Comparison of ENCODE assay signal across 20 cellular contexts in genomic region chr2:241931084-241931975, GRCh38.
DNase-seq lines count a peak whose midpoint lies in the region; ATAC-seq and TF ChIP-seq lines count a peak whose summit lies in the region.
"Had no signal": no experiment of that assay in that cellular context is flagged by ENCODE, and none has a peak within 500 bp of the region (broad histone marks: within the 10 kb centered on the region; RNA-seq: fewer than 3 reads in every experiment).

No MANE protein-coding gene starts in this region.

- H3K23ac ChIP-seq in H9 (ENCODE audit: insufficient read length, low read depth, low read length), result no peak overlapping the region

- H3K27ac Mint-ChIP-seq in H9, result no peak overlapping the region; a peak in 1 of 7 replicates
- H3K27ac Mint-ChIP-seq: HFFc6 had no signal

- no peak overlapping the region for H2BK15ac ChIP-seq in H9 (ENCODE audit: low read depth, low read length)

- H3K27ac ChIP-seq in H9 (ENCODE audit: insufficient read length, low read depth, low read length) (no peak overlapping the region), thyroid gland (peak overlapping the region; percentile 92 to 97 (median 97))

- no CpG with 5 or more reads among the region's 30 CpGs for WGBS in H9 (ENCODE audit: extremely low coverage, insufficient read length, low lambda C conversion rate)
- 94 to 95% methylated on average over 26 to 30 of the region's 30 CpGs for WGBS in thyroid gland, 2 donors

- no peaks in the 10 kb centered on the region for H3K79me2 ChIP-seq in H9 (ENCODE audit: insufficient read depth, low read length)

- H3K9me3 ChIP-seq in H9 (ENCODE audit: control insufficient read depth, low read depth, low read length), result peaks cover 3% of the 10 kb centered on the region
- no peaks in the 10 kb centered on the region for H3K9me3 ChIP-seq in thyroid gland
- H3K9me3 ChIP-seq: MG63 had no signal

- H3K27me3 ChIP-seq in H9 (ENCODE audit: insufficient read depth, low read length) (no peaks in the 10 kb centered on the region), thyroid gland (no peaks in the 10 kb centered on the region)
- H3K27me3 ChIP-seq: MG63 had no signal

- no peak overlapping the region for H3K4me2 ChIP-seq in H9 (ENCODE audit: insufficient read depth, insufficient read length, low read length)

- H2AK5ac ChIP-seq in H9 (ENCODE audit: insufficient read length, low read length), result no peak overlapping the region

- TF ChIP-seq CTCF in H9 (conservative IDR thresholded peaks at IDR 0.05) (no peak), thyroid gland (IDR thresholded peaks at IDR 0.05) (no peak)

- no peak for TF ChIP-seq POLR2A in thyroid gland (IDR thresholded peaks at IDR 0.05)

- no peak overlapping the region for H3T11ph ChIP-seq in H9 (ENCODE audit: low read length)

- no peak overlapping the region for H3K4me3 ChIP-seq in thyroid gland (replicated peaks in 1 of 3)
- H3K4me3 ChIP-seq: MG63 had no signal

- H2BK5ac ChIP-seq in H9 (ENCODE audit: insufficient read length, low read length), result no peak overlapping the region

- H3K4me1 ChIP-seq in H9 (ENCODE audit: insufficient read depth, low read length), result no peaks in the 10 kb centered on the region
- H3K4me1 ChIP-seq in thyroid gland, result peaks cover 29 to 31% of the 10 kb centered on the region in 2 donors

- no peak overlapping the region for H2BK120ac ChIP-seq in H9 (ENCODE audit: low read depth, low read length, poor library complexity, severe bottlenecking)

- DNase-seq in activated effector memory CD4-positive, alpha-beta T cell treated with anti-CD3 and anti-CD28 coated beads, Interleukin-2, amount 50 U/mL, for 16 hours, result peak; percentile 33
- DNase-seq in activated effector memory CD4-positive, alpha-beta T cell treated with Interleukin-2 at 50 U/mL for 16 hours, result no peak
- DNase-seq in H9 (peak; percentile 23), left lobe of liver (ENCODE audit: low spot score) (peak; percentile 42), thyroid gland (no peak), HuH-7.5 (ENCODE audit: low spot score) (no peak), glomerular visceral epithelial cell (ENCODE audit: extremely low spot score) (no peak), NCI-H2171 treated with DMSO at 0.1 percent for 48 hours (lab: John Stamatoyannopoulos, UW) (no peak)
- DNase-seq: AML-193, H7, HFFc6, Karpas-422, MG63, NCI-H1417, NCI-H1694 treated with DMSO at 0.1 percent for 48 hours, NCI-H2081 treated with DMSO at 0.1 percent for 48 hours, NCI-H446 treated with DMSO at 0.1 percent for 48 hours, NCI-H526 treated with DMSO at 0.1 percent for 48 hours, OCI-M1, SHP77 treated with DMSO at 0.1 percent for 48 hours had no signal

- H3K4ac ChIP-seq in H9 (ENCODE audit: low read depth, low read length), result no peak overlapping the region

- no peak overlapping the region for H3K4me3 Mint-ChIP-seq in H9
- H3K4me3 Mint-ChIP-seq: HFFc6 had no signal

- no peaks in the 10 kb centered on the region for H3K23me2 ChIP-seq in H9 (ENCODE audit: insufficient read length, low read depth, low read length, poor library complexity, severe bottlenecking)

- H3K36me3 Mint-ChIP-seq in H9 (ENCODE audit: insufficient read depth in 1 of 3, low read depth in 3 of 3), result peaks cover 7 to 10% (median 7%) of the 10 kb centered on the region in 3 experiments; a peak in 4 of 7 replicates

- no peak overlapping the region for H2BK20ac ChIP-seq in H9 (ENCODE audit: low read depth, low read length, poor library complexity, severe bottlenecking)

- no peak overlapping the region for H2BK12ac ChIP-seq in H9 (ENCODE audit: insufficient read length, low read depth, low read length)

- H4K91ac ChIP-seq in H9 (ENCODE audit: insufficient read length, low read depth, low read length), result no peak overlapping the region

- H3K79me1 ChIP-seq in H9 (ENCODE audit: insufficient read depth, low read depth, low read length, poor library complexity, severe bottlenecking), result no peaks in the 10 kb centered on the region

- no peaks in the 10 kb centered on the region for H3K36me3 ChIP-seq in thyroid gland
- H3K36me3 ChIP-seq: MG63 had no signal

- H4K20me1 ChIP-seq in H9 (ENCODE audit: control insufficient read depth, insufficient read depth, insufficient read length), result no peaks in the 10 kb centered on the region

- no peak overlapping the region for H3K18ac ChIP-seq in H9 (ENCODE audit: insufficient read length, low read depth, low read length)

- peaks cover 8 to 9% of the 10 kb centered on the region in 2 experiments; a peak in 3 of 4 replicates for H3K4me1 Mint-ChIP-seq in H9

- H3K14ac ChIP-seq in H9 (ENCODE audit: insufficient read depth, low read length), result peak overlapping the region; percentile 17; the same call in 1 of the 2 replicates

- H3K9ac ChIP-seq in H9 (ENCODE audit: extremely low read depth, insufficient read length, low read length), result no peak overlapping the region

- no peak overlapping the region for H4K5ac ChIP-seq in H9 (ENCODE audit: insufficient read length, low read depth, low read length)

- intact Hi-C loops in thyroid gland (cut with DNase I), result no loop called here

- no peak overlapping the region for H2AFZ ChIP-seq in H9 (ENCODE audit: low read length)

- no peak overlapping the region for H3K56ac ChIP-seq in H9 (ENCODE audit: insufficient read length, low read depth, low read length)

- ATAC-seq in left lobe of liver, result no peak

- H3K9me3 Mint-ChIP-seq in H9, result peaks cover 9 to 11% of the 10 kb centered on the region in 2 experiments

- no peak overlapping the region for H4K8ac ChIP-seq in H9 (replicated peaks; ENCODE audit: insufficient read length, low read depth, low read length)

- no peaks in the 10 kb centered on the region; the same call in none of the 2 replicates for H3K27me3 Mint-ChIP-seq in H9 (ENCODE audit: low read depth)

Comparison
In these comparisons a context has a peak if more than half of its experiments do, and no peak if none do; other contexts are left out.
1. DNase-seq: peak in activated effector memory CD4-positive, alpha-beta T cell treated with anti-CD3 and anti-CD28 coated beads, Interleukin-2, amount 50 U/mL, for 16 hours (single experiment), H9 (single experiment) and left lobe of liver (single experiment); none in activated effector memory CD4-positive, alpha-beta T cell treated with Interleukin-2 at 50 U/mL for 16 hours (single experiment), thyroid gland (0 of 2), HuH-7.5 (single experiment), glomerular visceral epithelial cell (single experiment) and NCI-H2171 treated with DMSO at 0.1 percent for 48 hours (single experiment).